ENCODE assay signal across 1 cellular context in the genomic region with DNA sequence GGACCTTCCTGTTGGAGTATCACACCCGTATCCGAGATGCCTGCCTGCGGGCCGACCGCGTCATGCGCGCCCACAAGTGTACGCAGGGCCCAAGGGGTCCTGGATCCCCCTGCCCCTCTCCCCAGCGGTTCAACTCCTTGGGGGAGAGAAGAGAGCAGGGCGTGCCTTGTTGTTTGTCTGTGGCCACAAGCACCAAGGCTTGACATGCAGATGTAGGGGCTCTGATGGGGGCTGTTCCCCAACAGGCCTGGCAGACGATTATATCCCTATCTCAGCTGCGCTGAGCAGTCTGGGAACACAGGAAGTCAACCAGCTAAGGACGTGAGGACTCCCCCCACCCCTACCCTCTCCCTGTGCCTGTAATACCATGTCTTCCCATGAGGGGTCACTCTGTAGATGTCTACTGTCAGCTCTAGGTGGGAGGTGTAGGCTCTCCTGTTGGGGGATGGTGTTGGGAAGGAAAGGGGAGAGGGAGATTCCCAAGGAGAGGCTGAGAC.
TF ChIP-seq lines count a peak whose summit lies in the region.

No MANE protein-coding gene starts in this region.

TF ChIP-seq in Ishikawa, 13 proteins besides CTCF, POLR2A, EP300 and RAD21 (continued from another document):
- TF ChIP-seq REST (IDR thresholded peaks at IDR 0.05; ENCODE audit: low read depth) = no peak
- no peak for TF ChIP-seq TCF12 (IDR thresholded peaks at IDR 0.05; ENCODE audit: low read depth)
- TF ChIP-seq, protein P1, sequence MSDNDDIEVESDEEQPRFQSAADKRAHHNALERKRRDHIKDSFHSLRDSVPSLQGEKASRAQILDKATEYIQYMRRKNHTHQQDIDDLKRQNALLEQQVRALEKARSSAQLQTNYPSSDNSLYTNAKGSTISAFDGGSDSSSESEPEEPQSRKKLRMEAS (IDR thresholded peaks at IDR 0.05) = no peak
